In genomic region chr16:2907089-2907735, GRCh38 we compare ENCODE assay signal across 9 cellular contexts. TPM values are rescaled to one million over a fixed set of nuclear protein-coding genes. Genes with fewer than 3 reads are reported as not detected.
A peak's percentile ranks its signal among the peaks of the same experiment; 100 is the strongest.
DNase-seq lines count a peak whose midpoint lies in the region; ATAC-seq and TF ChIP-seq lines count a peak whose summit lies in the region.
"Not testable (repeated sequence)": the region's sequence is repeated elsewhere in the genome, so short reads cannot be mapped to it uniquely, and the experiment has no call there.
"Had no signal": no experiment of that assay in that cellular context is flagged by ENCODE, and none has a peak within 500 bp of the region (broad histone marks: within the 10 kb centered on the region; RNA-seq: fewer than 3 reads in every experiment).

No MANE protein-coding gene starts in this region.

- H3K27me3 ChIP-seq in DND-41 (ENCODE audit: insufficient read depth, low read length, poor library complexity); right cardiac atrium (ENCODE audit: control insufficient read depth, insufficient read depth); ovary; tibial artery: not testable (repeated sequence)
- peaks cover 23% of the 10 kb centered on the region for H3K27me3 ChIP-seq in MM.1S (replicated peaks; ENCODE audit: insufficient read depth, low read length)

- not testable (repeated sequence) for H4K20me1 ChIP-seq in DND-41 (ENCODE audit: insufficient read depth, low read length); MM.1S (ENCODE audit: insufficient read depth, low read length)

- not testable (repeated sequence) for H3K4me3 ChIP-seq in DND-41 (ENCODE audit: low read depth in 1 of 2, low read length in 2 of 2); MM.1S (ENCODE audit: low read length); right cardiac atrium (ENCODE audit: low read length); ovary; tibial artery

- not testable (repeated sequence) for H3K9me2 ChIP-seq in MM.1S (replicated peaks; ENCODE audit: insufficient read depth, low read length)

- H3K36me3 ChIP-seq in DND-41 (ENCODE audit: insufficient read depth, low read length); MM.1S (replicated peaks; ENCODE audit: insufficient read depth, low read length); ovary; tibial artery: not testable (repeated sequence)

- 14% methylated on average over 16 of the region's 16 CpGs for WGBS in right cardiac atrium
- 1 to 7% (median 3%) methylated on average over 15 to 16 of the region's 16 CpGs for WGBS in ovary, 3 donors

- H3K9me3 ChIP-seq in DND-41 (ENCODE audit: insufficient read depth, low read length, severe bottlenecking); MM.1S (replicated peaks; ENCODE audit: insufficient read depth, low read length); right cardiac atrium (ENCODE audit: control insufficient read depth, low read length); ovary; tibial artery: not testable (repeated sequence)

- not testable (repeated sequence) for TF ChIP-seq EP300 in ovary (IDR thresholded peaks at IDR 0.05)

- H3K9ac ChIP-seq in DND-41 (ENCODE audit: low read depth, low read length); MM.1S (ENCODE audit: low read length): not testable (repeated sequence)

- CTCF ChIA-PET in RWPE1 (lab: Yijun Ruan, JAX): interaction anchor here (0.6 kb wide), 1 partner anchor 567 kb away, joined by 3 read pairs; the partner anchor contains the start of gene ABCA3

- not testable (repeated sequence) for H3K4me1 ChIP-seq in DND-41 (ENCODE audit: insufficient read depth, low read length); right cardiac atrium (ENCODE audit: control insufficient read depth, insufficient read depth, low read length); ovary (ENCODE audit: insufficient read depth)
- peaks cover 14% of the 10 kb centered on the region for H3K4me1 ChIP-seq in MM.1S (ENCODE audit: low read length)
- H3K4me1 ChIP-seq in tibial artery: peaks cover 0 to 24% (median 15%) of the 10 kb centered on the region in 4 donors

- DNase-seq in DND-41 (peak; percentile 56), MM.1S (peak; percentile 37), activated T-cell treated with anti-CD3 and anti-CD28 coated beads for 1 hour (ENCODE audit: low read depth) (peak; percentile 24), cerebellar cortex (ENCODE audit: low spot score) (peak; percentile 75), right cardiac atrium (peak; percentile 68 to 82 (median 75)), ovary (peak; percentile 58 to 71 (median 65)), tibial artery (peak in 1 of 2 donors; percentile 50)
- not testable (repeated sequence) for DNase-seq in RWPE1 (ENCODE audit: low spot score)

- not testable (repeated sequence) for H3K4me2 ChIP-seq in DND-41 (ENCODE audit: insufficient read depth, low read length); MM.1S (ENCODE audit: low read depth, low read length)

- H3K27ac ChIP-seq in DND-41 (ENCODE audit: low read length); MM.1S (ENCODE audit: low read length); RWPE1; right cardiac atrium (ENCODE audit: low read length): not testable (repeated sequence)
- H3K27ac ChIP-seq in ovary (peak overlapping the region; percentile 26 to 71), tibial artery (peak overlapping the region in 1 of 2 donors; percentile 6)

- not testable (repeated sequence) for H2AFZ ChIP-seq in DND-41 (ENCODE audit: low read depth, low read length); MM.1S (ENCODE audit: low read length)

- H3F3A ChIP-seq in MM.1S (ENCODE audit: insufficient read depth, low read length): not testable (repeated sequence)

- TF ChIP-seq CTCF in DND-41 (IDR thresholded peaks at IDR 0.05; ENCODE audit: borderline replicate concordance, extremely low read depth, low read length, poor library complexity, severe bottlenecking) (peak; percentile 52), MM.1S (IDR thresholded peaks at IDR 0.05; ENCODE audit: low read length) (peak; percentile 43), RWPE1 (conservative IDR thresholded peaks at IDR 0.05; ENCODE audit: low read depth) (peak; percentile 89), ovary (IDR thresholded peaks at IDR 0.05) (peak in 2 of 3 donors; percentile 83 to 84), tibial artery (IDR thresholded peaks at IDR 0.05) (peak; percentile 57 to 75)

- POLR2A ChIA-PET in RWPE1 (lab: Yijun Ruan, JAX; ENCODE audit: low non-redundant PET): interaction anchor here (0.7 kb wide), 1 partner anchor 35 kb away, joined by 4 read pairs; no protein-coding TSS in a partner anchor

- ATAC-seq in DND-41 (ENCODE audit: insufficient read depth, low read depth); right cardiac atrium: not testable (repeated sequence)

- not testable (repeated sequence) for H3K79me2 ChIP-seq in DND-41 (ENCODE audit: insufficient read depth, low read length); MM.1S (ENCODE audit: low read length)

- intact Hi-C loops in right cardiac atrium (cut with DNase I); ovary (cut with DNase I); tibial artery (cut with DNase I; ENCODE audit: low total_unique reads): not testable (repeated sequence)

- not testable (repeated sequence) for TF ChIP-seq POLR2A in ovary (IDR thresholded peaks at IDR 0.05)

RNA-seq across cellular contexts. Expression of gene FLYWCH1, which starts 4.5 kb away (rescaled TPM):
- total RNA-seq in right cardiac atrium (10 to 100 TPM; 35.8 to 43.9 (median 36.4) TPM), ovary (10 to 100 TPM; 31.4 to 66.9 (median 55.3) TPM)
- polyA plus RNA-seq in right cardiac atrium (28.9 TPM), ovary (10 to 100 TPM in 1 of 2 donors, 1 to 10 TPM in 1; 2.2 to 37.2 TPM)

RNA-seq across cellular contexts. Expression of gene FLYWCH2, which starts 24.2 kb away (rescaled TPM):
- total RNA-seq in right cardiac atrium (10 to 100 TPM; 26.6 to 37.2 (median 29.1) TPM), ovary (10 to 100 TPM; 24.7 to 46.0 (median 30.6) TPM)
- polyA plus RNA-seq in right cardiac atrium (44.3 TPM), ovary (10 to 100 TPM in 1 of 2 donors, 1 to 10 TPM in 1; 3.0 to 50.9 TPM)

RNA-seq across cellular contexts. Expression of gene PRSS22, which starts 49.2 kb away (rescaled TPM):
- total RNA-seq in right cardiac atrium (not detected), ovary (1 to 10 TPM in 4 of 7 donors, under 1 TPM in 1, not detected in 2; 0.60 to 7.2 (median 1.3) TPM)
- polyA plus RNA-seq in right cardiac atrium (not detected), ovary (under 1 TPM in 1 of 2 donors, not detected in 1; 0.10 TPM)
- total RNA-seq: NCI-H460 had no signal

RNA-seq across cellular contexts. Expression of gene KREMEN2, which starts 56.9 kb away (rescaled TPM):
- total RNA-seq in right cardiac atrium (not detected), ovary (under 1 TPM in 4 of 7 donors, not detected in 3; 0.18 to 0.57 (median 0.23) TPM)
- polyA plus RNA-seq in right cardiac atrium (not detected), ovary (not detected)
